ENCODE assay signal across 1 cellular context in genomic region chr14:96149131-96149530, GRCh38.
TF ChIP-seq lines count a peak whose summit lies in the region.

No MANE protein-coding gene starts in this region.

TF ChIP-seq in H1, 55 proteins besides CTCF, POLR2A, EP300 and RAD21 (continued from another document):
- TF ChIP-seq SIX5 (IDR thresholded peaks at IDR 0.05; ENCODE audit: low read depth, low read length) (no peak), PHF8 (conservative IDR thresholded peaks at IDR 0.05; ENCODE audit: low read depth, low read length) (no peak), TCF12 (IDR thresholded peaks at IDR 0.05; ENCODE audit: low read depth, low read length) (no peak), RBBP5 (IDR thresholded peaks at IDR 0.05; ENCODE audit: borderline replicate concordance, low read depth, low read length) (no peak), BCL11A (IDR thresholded peaks at IDR 0.05; ENCODE audit: low read depth in 2 of 2, low read length in 2 of 2) (no peak), MAFK (IDR thresholded peaks at IDR 0.05; ENCODE audit: low read depth, low read length) (no peak), SIN3A (conservative IDR thresholded peaks at IDR 0.05 in 1 of 2, IDR thresholded peaks at IDR 0.05 in 1 of 2; ENCODE audit: low read depth in 1 of 2, low read length in 2 of 2) (no peak), SP2 (IDR thresholded peaks at IDR 0.05; ENCODE audit: low read length) (no peak), SP1 (IDR thresholded peaks at IDR 0.05; ENCODE audit: low read depth, low read length) (no peak), EGR1 (IDR thresholded peaks at IDR 0.05; ENCODE audit: borderline replicate concordance, low read depth, low read length) (no peak), EZH2 (IDR thresholded peaks at IDR 0.05; ENCODE audit: low read depth, low read length, severe bottlenecking) (no peak), JUND (IDR thresholded peaks at IDR 0.05; ENCODE audit: low read length) (no peak), RXRA (IDR thresholded peaks at IDR 0.05; ENCODE audit: insufficient read depth, low read depth, low read length) (no peak)
